In genomic region chr14:105324080-105324778, GRCh38 we compare ENCODE assay signal across 16 cellular contexts. TPM values are rescaled to one million over a fixed set of nuclear protein-coding genes. Genes with fewer than 3 reads are reported as not detected.
A peak's percentile ranks its signal among the peaks of the same experiment; 100 is the strongest.
DNase-seq lines count a peak whose midpoint lies in the region; ATAC-seq and TF ChIP-seq lines count a peak whose summit lies in the region.
"Had no signal": no experiment of that assay in that cellular context is flagged by ENCODE, and none has a peak within 500 bp of the region (broad histone marks: within the 10 kb centered on the region; RNA-seq: fewer than 3 reads in every experiment).

No MANE protein-coding gene starts in this region.

- peaks cover 0 to 9% (median 2%) of the 10 kb centered on the region in 3 experiments; a peak in 5 of 7 replicates for H3K36me3 Mint-ChIP-seq in H9 (ENCODE audit: insufficient read depth in 1 of 3, low read depth in 3 of 3)

- H3K27ac ChIP-seq in H9 (ENCODE audit: insufficient read length, low read depth, low read length) (no peak overlapping the region), SJCRH30 (peak overlapping the region; percentile 14; the same call in 1 of the 2 replicates), cardiac muscle cell (peak overlapping the region; percentile 74)

- peak overlapping the region; percentile 56 for H4K91ac ChIP-seq in H9 (ENCODE audit: insufficient read length, low read depth, low read length)

- no peak overlapping the region for H2BK5ac ChIP-seq in H9 (ENCODE audit: insufficient read length, low read length)

- peak overlapping the region; percentile 12; the same call in 1 of the 2 replicates for H3K14ac ChIP-seq in H9 (ENCODE audit: insufficient read depth, low read length)

- H4K5ac ChIP-seq in H9 (ENCODE audit: insufficient read length, low read depth, low read length) = no peak overlapping the region

- H2BK15ac ChIP-seq in H9 (ENCODE audit: low read depth, low read length) = no peak overlapping the region

- H3T11ph ChIP-seq in H9 (ENCODE audit: low read length) = no peak overlapping the region

- H4K8ac ChIP-seq in H9 (replicated peaks; ENCODE audit: insufficient read length, low read depth, low read length) = no peak overlapping the region

- H3K4me1 Mint-ChIP-seq in H9 = peaks cover 48 to 61% of the 10 kb centered on the region in 2 experiments

- peaks cover 0 to 2% of the 10 kb centered on the region in 2 experiments; a peak in 1 of 5 replicates for H3K9me3 Mint-ChIP-seq in H9
- H3K9me3 Mint-ChIP-seq: activated naive CD8-positive, alpha-beta T cell treated with anti-CD3 and anti-CD28 coated beads, Interleukin-2, amount 10 ng/mL, durations not matched to agents 7 days and 5 days; stimulated activated naive CD8-positive, alpha-beta T cell treated with anti-CD3 and anti-CD28 coated beads, Interleukin-15, Interleukin-2, amounts not matched to agents 100 ng/mL and 50 ng/mL, for 24 hours had no signal

- H2BK120ac ChIP-seq in H9 (ENCODE audit: low read depth, low read length, poor library complexity, severe bottlenecking) = no peak overlapping the region

- H3K9ac ChIP-seq in H9 (ENCODE audit: extremely low read depth, insufficient read length, low read length) = no peak overlapping the region

- H3K9me3 ChIP-seq in H9 (ENCODE audit: control insufficient read depth, low read depth, low read length) = no peaks in the 10 kb centered on the region
- no peaks in the 10 kb centered on the region for H3K9me3 ChIP-seq in SJCRH30 (replicated peaks)
- H3K9me3 ChIP-seq in cardiac muscle cell (ENCODE audit: low read depth) = no peaks in the 10 kb centered on the region

- H3K4me1 ChIP-seq in H9 (ENCODE audit: insufficient read depth, low read length) (peaks cover 9% of the 10 kb centered on the region; the same call in 1 of the 2 replicates), SJCRH30 (peaks cover 55% of the 10 kb centered on the region), cardiac muscle cell (ENCODE audit: low read depth) (peaks cover 55% of the 10 kb centered on the region)

- no peaks in the 10 kb centered on the region for H4K20me1 ChIP-seq in H9 (ENCODE audit: control insufficient read depth, insufficient read depth, insufficient read length)

- intact Hi-C loops in posterior cingulate gyrus (cut with DNase I) = no loop called here

- no peak overlapping the region for H2AFZ ChIP-seq in H9 (ENCODE audit: low read length)

- no peaks in the 10 kb centered on the region for H3K27me3 Mint-ChIP-seq in H9 (ENCODE audit: low read depth)
- H3K27me3 Mint-ChIP-seq: activated naive CD8-positive, alpha-beta T cell treated with anti-CD3 and anti-CD28 coated beads, Interleukin-2, amount 10 ng/mL, durations not matched to agents 7 days and 5 days; stimulated activated naive CD8-positive, alpha-beta T cell treated with anti-CD3 and anti-CD28 coated beads, Interleukin-15, Interleukin-2, amounts not matched to agents 100 ng/mL and 50 ng/mL, for 24 hours had no signal

- in situ Hi-C loops in KBM-7 (cut with MboI; ENCODE audit: low pct_unique_long_range_greater_than_20kb, low sequenced_read_pairs) = no loop called here

- H3K4me3 ChIP-seq in SJCRH30 (no peak overlapping the region), cardiac muscle cell (no peak overlapping the region)

- no peak for TF ChIP-seq CTCF in H9 (conservative IDR thresholded peaks at IDR 0.05)
- no peak for TF ChIP-seq CTCF in cardiac muscle cell (IDR thresholded peaks at IDR 0.05; ENCODE audit: low read depth, low read length)

- no peaks in the 10 kb centered on the region for H3K23me2 ChIP-seq in H9 (ENCODE audit: insufficient read length, low read depth, low read length, poor library complexity, severe bottlenecking)

- DNase-seq in H9 = no peak
- peak; percentile 87 to 90 for DNase-seq in SJCRH30
- DNase-seq in cardiac muscle cell (ENCODE audit: low read depth in 1 of 2, low spot score in 1 of 2) = peak in 1 of 2 donors; percentile 87
- peak in 8 of 10 donors; percentile 56 to 95 (median 70) for DNase-seq in posterior cingulate gyrus
- no peak for DNase-seq in KBM-7
- DNase-seq in HuH-7.5 (ENCODE audit: low spot score) = no peak
- DNase-seq in stimulated activated CD4-positive, alpha-beta T cell treated with anti-CD3 and anti-CD28 coated beads, Interleukin-1b, Interleukin-23, amount 100 ng/mL, for 48 hours = no peak
- DNase-seq: activated naive CD8-positive, alpha-beta T cell treated with anti-CD3 and anti-CD28 coated beads, Interleukin-2, amount 10 ng/mL, durations not matched to agents 7 days and 5 days; activated T-cell treated with anti-CD3 and anti-CD28 coated beads for 4 hours; EL; Karpas-422; midbrain; NCI-H2081 treated with DMSO at 0.1 percent for 48 hours; stimulated activated CD4-positive, alpha-beta T cell treated with anti-CD3 and anti-CD28 coated beads, Interleukin-4, amount 100 ng/mL, for 4 hours had no signal

- no peaks in the 10 kb centered on the region for H3K27me3 ChIP-seq in H9 (ENCODE audit: insufficient read depth, low read length)
- H3K27me3 ChIP-seq in SJCRH30 = no peaks in the 10 kb centered on the region
- no peaks in the 10 kb centered on the region for H3K27me3 ChIP-seq in cardiac muscle cell

- H2AK5ac ChIP-seq in H9 (ENCODE audit: insufficient read length, low read length) = no peak overlapping the region

- H3K23ac ChIP-seq in H9 (ENCODE audit: insufficient read length, low read depth, low read length) = no peak overlapping the region

- no CpG with 5 or more reads among the region's 30 CpGs for WGBS in H9 (ENCODE audit: extremely low coverage, insufficient read length, low lambda C conversion rate)

- no peak overlapping the region for H3K4ac ChIP-seq in H9 (ENCODE audit: low read depth, low read length)

- H3K4me2 ChIP-seq in H9 (ENCODE audit: insufficient read depth, insufficient read length, low read length) = no peak overlapping the region

- no peak overlapping the region for H3K56ac ChIP-seq in H9 (ENCODE audit: insufficient read length, low read depth, low read length)

- peaks cover 14% of the 10 kb centered on the region for H3K79me1 ChIP-seq in H9 (ENCODE audit: insufficient read depth, low read depth, low read length, poor library complexity, severe bottlenecking)

- no peak overlapping the region for H2BK20ac ChIP-seq in H9 (ENCODE audit: low read depth, low read length, poor library complexity, severe bottlenecking)

- H3K18ac ChIP-seq in H9 (ENCODE audit: insufficient read length, low read depth, low read length) = no peak overlapping the region

- no peak for ATAC-seq in GM21528 (IDR thresholded peaks at IDR 0.05; ENCODE audit: low FRiP score, unreplicated experiment)

- H3K4me3 Mint-ChIP-seq in H9 = no peak overlapping the region
- H3K4me3 Mint-ChIP-seq: activated naive CD8-positive, alpha-beta T cell treated with anti-CD3 and anti-CD28 coated beads, Interleukin-2, amount 10 ng/mL, durations not matched to agents 7 days and 5 days; stimulated activated naive CD8-positive, alpha-beta T cell treated with anti-CD3 and anti-CD28 coated beads, Interleukin-15, Interleukin-2, amounts not matched to agents 100 ng/mL and 50 ng/mL, for 24 hours had no signal

- H3K79me2 ChIP-seq in H9 (ENCODE audit: insufficient read depth, low read length) = peaks cover 19% of the 10 kb centered on the region; the same call in 1 of the 2 replicates

- H3K36me3 ChIP-seq in SJCRH30 (no peaks in the 10 kb centered on the region; the same call in 1 of the 2 replicates), cardiac muscle cell (no peaks in the 10 kb centered on the region)

- H2BK12ac ChIP-seq in H9 (ENCODE audit: insufficient read length, low read depth, low read length) = no peak overlapping the region

- H3K27ac Mint-ChIP-seq in H9 = peak overlapping the region; percentile 8 to 95 (median 77); a peak in 3 of 7 replicates
- H3K27ac Mint-ChIP-seq: activated naive CD8-positive, alpha-beta T cell treated with anti-CD3 and anti-CD28 coated beads, Interleukin-2, amount 10 ng/mL, durations not matched to agents 7 days and 5 days; stimulated activated naive CD8-positive, alpha-beta T cell treated with anti-CD3 and anti-CD28 coated beads, Interleukin-15, Interleukin-2, amounts not matched to agents 100 ng/mL and 50 ng/mL, for 24 hours had no signal

RNA-seq across cellular contexts. Expression of gene PACS2, which starts 9.7 kb away (rescaled TPM):
- total RNA-seq in H9 (2021) = 63.5 and 72.5 TPM in 2 replicates
- total RNA-seq in SJCRH30 (2014; rRNA removed; shearing (Covaris generic)) = 33.4 and 43.4 TPM in 2 replicates
- total RNA-seq in cardiac muscle cell = 96.3 and 144 TPM in 2 replicates
- polyA plus RNA-seq in cardiac muscle cell = 66.1 and 79.1 TPM in 2 replicates

RNA-seq across cellular contexts. Expression of gene BRF1, which starts 23.4 kb away (rescaled TPM):
- total RNA-seq in H9 (2021) (27.0 and 28.3 TPM in 2 replicates), cardiac muscle cell (43.9 and 82.2 TPM in 2 replicates)
- 29.3 and 31.4 TPM in 2 replicates for total RNA-seq in SJCRH30 (2014; rRNA removed; shearing (Covaris generic))
- 22.2 and 26.6 TPM in 2 replicates for polyA plus RNA-seq in cardiac muscle cell

Comparison
In these comparisons a context has a peak if more than half of its experiments do, and no peak if none do; other contexts are left out.
1. DNase-seq: peak in SJCRH30 (2 of 2) and posterior cingulate gyrus (8 of 10); none in H9 (single experiment), KBM-7 (single experiment), HuH-7.5 (single experiment) and stimulated activated CD4-positive, alpha-beta T cell treated with anti-CD3 and anti-CD28 coated beads, Interleukin-1b, Interleukin-23, amount 100 ng/mL, for 48 hours (single experiment).